ENCODE assay signal across 8 cellular contexts in the genomic region with DNA sequence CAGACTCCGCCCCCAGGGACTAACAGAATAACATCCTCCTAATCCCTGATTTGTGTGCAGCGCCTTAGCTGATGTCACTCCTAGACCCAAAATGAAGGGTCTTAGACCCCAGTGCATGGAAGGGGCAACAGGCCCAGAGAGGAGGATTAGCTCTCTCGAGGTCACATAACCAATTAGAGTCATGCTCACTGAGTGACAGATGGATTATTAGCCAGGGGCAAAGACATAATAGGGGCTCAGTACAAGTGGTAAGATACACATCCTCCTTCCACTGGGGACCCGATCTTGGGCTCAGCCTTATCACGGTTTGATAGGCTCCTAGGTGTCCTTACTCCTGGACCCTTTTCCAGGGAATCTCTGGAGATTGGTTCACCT. TPM values are rescaled to one million over a fixed set of nuclear protein-coding genes. Genes with fewer than 3 reads are reported as not detected.
A peak's percentile ranks its signal among the peaks of the same experiment; 100 is the strongest.
DNase-seq lines count a peak whose midpoint lies in the region; ATAC-seq and TF ChIP-seq lines count a peak whose summit lies in the region.

No MANE protein-coding gene starts in this region.

- POLR2A ChIA-PET in CD4-positive, alpha-beta memory T cell (lab: Charles Lee; ENCODE audit: partially characterized antibody) = interaction anchor here (0.9 to 3.4 kb wide), 2 partner anchors 28 to 166 kb away, joined by 3 to 34 read pairs; partner anchors contain the start of gene PIGU

- ATAC-seq in HG02840 (IDR thresholded peaks at IDR 0.05; ENCODE audit: low FRiP score, unreplicated experiment) (no peak), GM19455 (IDR thresholded peaks at IDR 0.05; ENCODE audit: unreplicated experiment) (no peak), GM21619 (IDR thresholded peaks at IDR 0.05; ENCODE audit: unreplicated experiment) (no peak), GM21367 (IDR thresholded peaks at IDR 0.05; ENCODE audit: unreplicated experiment) (no peak)

- peak overlapping the region; percentile 90 for H3K27ac ChIP-seq in CD4-positive, alpha-beta memory T cell (ENCODE audit: low read depth, low read length)
- peak overlapping the region; percentile 80 to 100 (median 98) for H3K27ac ChIP-seq in dorsolateral prefrontal cortex

- DNase-seq in CD4-positive, alpha-beta memory T cell = peak in 1 of 5 donors; percentile 9
- DNase-seq in NCI-H748 (lab: John Stamatoyannopoulos, UW; ENCODE audit: unreplicated experiment) (peak; percentile 48), dorsolateral prefrontal cortex (no peak), neural crest cell (ENCODE audit: low read depth, low spot score) (no peak)

- peak in 1 of 56 donors; percentile 3 for TF ChIP-seq CTCF in dorsolateral prefrontal cortex (IDR thresholded peaks at IDR 0.05 in 54 of 56, conservative IDR thresholded peaks at IDR 0.05 in 2 of 56; ENCODE audit: low read depth in 1 of 56, partially characterized antibody in 56 of 56)
- TF ChIP-seq CTCF in neural crest cell (conservative IDR thresholded peaks at IDR 0.05) = no peak

- H3K4me3 Mint-ChIP-seq in CD4-positive, alpha-beta memory T cell = peak overlapping the region; percentile 88 to 98 (median 91)
- H3K4me3 Mint-ChIP-seq in neural crest cell = peak overlapping the region; percentile 95

- H3K27ac Mint-ChIP-seq in CD4-positive, alpha-beta memory T cell = peak overlapping the region; percentile 94 to 99 (median 98)
- peak overlapping the region; percentile 97 for H3K27ac Mint-ChIP-seq in neural crest cell (ENCODE audit: unreplicated experiment)

- H3K4me3 ChIP-seq in CD4-positive, alpha-beta memory T cell (ENCODE audit: low read length in 2 of 2) = peak overlapping the region; percentile 2 to 56
- peak overlapping the region; percentile 47 to 98 (median 86) for H3K4me3 ChIP-seq in dorsolateral prefrontal cortex

- peaks cover 23% of the 10 kb centered on the region for H3K4me1 ChIP-seq in CD4-positive, alpha-beta memory T cell (ENCODE audit: insufficient read depth, low read length)

- H3K27me3 ChIP-seq in CD4-positive, alpha-beta memory T cell (ENCODE audit: insufficient read depth, low read length) = no peaks in the 10 kb centered on the region
- H3K27me3 ChIP-seq in dorsolateral prefrontal cortex = no peaks in the 10 kb centered on the region

- H3K36me3 ChIP-seq in CD4-positive, alpha-beta memory T cell (ENCODE audit: insufficient read depth, low read length) = no peaks in the 10 kb centered on the region

- H3K27me3 Mint-ChIP-seq in CD4-positive, alpha-beta memory T cell = no peaks in the 10 kb centered on the region
- peaks cover 46% of the 10 kb centered on the region for H3K27me3 Mint-ChIP-seq in neural crest cell (ENCODE audit: low read depth)

- H3K36me3 Mint-ChIP-seq in CD4-positive, alpha-beta memory T cell = peaks cover 0 to 8% of the 10 kb centered on the region in 2 donors
- H3K36me3 Mint-ChIP-seq in neural crest cell (ENCODE audit: low read depth) = no peaks in the 10 kb centered on the region

- H3K9me3 Mint-ChIP-seq in CD4-positive, alpha-beta memory T cell = peaks cover 0 to 4% (median 0%) of the 10 kb centered on the region in 8 donors
- H3K9me3 Mint-ChIP-seq in neural crest cell = no peaks in the 10 kb centered on the region

- H3K4me1 Mint-ChIP-seq in CD4-positive, alpha-beta memory T cell = peaks cover 12 to 54% (median 19%) of the 10 kb centered on the region in 4 donors
- H3K4me1 Mint-ChIP-seq in neural crest cell = peaks cover 36% of the 10 kb centered on the region

- intact Hi-C loops in CD4-positive, alpha-beta memory T cell (cut with micrococcal nuclease) = no loop called here
- intact Hi-C loops in dorsolateral prefrontal cortex (cut with DNase I) = loop anchor here (2.0 to 10.0 kb wide), 6 partner anchors 28 to 393 kb away; partner anchors contain the start of genes NCOA6 (in 2 of the 2) and PIGU (in 1 of the 2)

- CTCF ChIA-PET in CD4-positive, alpha-beta memory T cell (lab: Charles Lee; ENCODE audit: partially characterized antibody) = interaction anchor here (1.2 to 8.8 kb wide), 2 partner anchors 164 to 392 kb away, joined by 5 to 148 read pairs; no protein-coding TSS in a partner anchor

- no peaks in the 10 kb centered on the region for H3K9me3 ChIP-seq in CD4-positive, alpha-beta memory T cell (ENCODE audit: control insufficient read depth in 1 of 2, low read length in 2 of 2)

RNA-seq across cellular contexts. Expression of gene TP53INP2, which starts 0.9 kb away (rescaled TPM):
- 1 to 10 TPM in 1 of 2 experiments, under 1 TPM in 1; 0.86 to 1.2 TPM for total RNA-seq in CD4-positive, alpha-beta memory T cell
- under 1 TPM in 1 of 2 donors, not detected in 1; 0.23 TPM for polyA plus RNA-seq in CD4-positive, alpha-beta memory T cell
- 100 to 1,000 TPM in 68 of 120 experiments, 10 to 100 TPM in 52; 27.3 to 337 (median 106) TPM for total RNA-seq in dorsolateral prefrontal cortex
- total RNA-seq in neural crest cell = 17.1 and 17.2 TPM in 2 replicates

RNA-seq across cellular contexts. Expression of gene PIGU, which starts 28.1 kb away (rescaled TPM):
- 10 to 100 TPM; 15.1 to 18.2 TPM for total RNA-seq in CD4-positive, alpha-beta memory T cell
- polyA plus RNA-seq in CD4-positive, alpha-beta memory T cell = 10 to 100 TPM; 24.1 to 34.2 TPM
- 10 to 100 TPM; 15.5 to 38.4 (median 22.8) TPM for total RNA-seq in dorsolateral prefrontal cortex
- 54.9 and 55.5 TPM in 2 replicates for total RNA-seq in neural crest cell
